Comparison of ENCODE assay signal across 8 cellular contexts in genomic region chr16:14629919-14630619, GRCh38. TPM values are rescaled to one million over a fixed set of nuclear protein-coding genes. Genes with fewer than 3 reads are reported as not detected.
DNase-seq lines count a peak whose midpoint lies in the region; ATAC-seq lines count a peak whose summit lies in the region.

PARN (minus strand) TSS chr16:14630260; CDS start chr16:14630125, 135 bp downstream.

- DNase-seq in CD8-positive, alpha-beta memory T cell, result peak; percentile 95 to 98 (median 98)
- DNase-seq in HUDEP-2 (lab: John Stamatoyannopoulos, UW; ENCODE audit: unreplicated experiment in 76 of 76), result peak; percentile 33 to 98 (median 94)
- peak; percentile 93 for DNase-seq in NOMO-1 treated with dmso at 0.1 percent for 144 hours (lab: John Stamatoyannopoulos, UW; ENCODE audit: unreplicated experiment)
- DNase-seq in activated CD8-positive, alpha-beta memory T cell treated with anti-CD3 and anti-CD28 coated beads for 48 hours (ENCODE audit: low read depth in 2 of 3, low spot score in 2 of 3), result peak; percentile 91 to 97 (median 94)
- peak; percentile 96 to 98 (median 98) for DNase-seq in effector memory CD8-positive, alpha-beta T cell
- peak; percentile 96 to 99 for DNase-seq in memory B cell (ENCODE audit: low spot score in 2 of 2)
- peak; percentile 96 for DNase-seq in stimulated activated CD8-positive, alpha-beta memory T cell treated with anti-CD3 and anti-CD28 coated beads, Interleukin-12 subunit alpha, Interleukin-12 subunit beta, amount 100 ng/mL, for 1 hour (ENCODE audit: low read depth)

- CTCF ChIA-PET in CD8-positive, alpha-beta memory T cell (lab: Charles Lee), result no interaction called here

- peak within 1 kb of the TSS; percentile 83 to 97 (median 91) for H3K4me3 Mint-ChIP-seq in CD8-positive, alpha-beta memory T cell
- H3K4me3 Mint-ChIP-seq in effector memory CD8-positive, alpha-beta T cell, result peak within 1 kb of the TSS; percentile 95 to 97
- peak within 1 kb of the TSS; percentile 100 for H3K4me3 Mint-ChIP-seq in memory B cell

- peaks cover 12% of the 10 kb centered on the region for H3K36me3 ChIP-seq in CD8-positive, alpha-beta memory T cell (ENCODE audit: insufficient read depth, low read length)

- no peaks in the 10 kb centered on the region for H3K9me3 ChIP-seq in CD8-positive, alpha-beta memory T cell (ENCODE audit: low read length)

- POLR2A ChIA-PET in CD8-positive, alpha-beta memory T cell (lab: Charles Lee), result interaction anchor here (0.6 kb wide), 2 partner anchors 708 to 710 kb away, joined by 3 read pairs; partner anchors contain the start of gene ERCC4

- ATAC-seq in GM21360 (IDR thresholded peaks at IDR 0.05; ENCODE audit: unreplicated experiment) (peak; percentile 48), memory B cell (ENCODE audit: low read depth) (peak; percentile 67)
- ATAC-seq in effector memory CD8-positive, alpha-beta T cell (replicated peaks), result peak; percentile 61

- peaks cover 46% of the 10 kb centered on the region for H3K4me1 ChIP-seq in CD8-positive, alpha-beta memory T cell (ENCODE audit: insufficient read depth, low read length)

- H3K27ac Mint-ChIP-seq in CD8-positive, alpha-beta memory T cell, result peak within 1 kb of the TSS; percentile 95 to 100 (median 99)
- peak within 1 kb of the TSS; percentile 98 to 99 for H3K27ac Mint-ChIP-seq in effector memory CD8-positive, alpha-beta T cell
- peak within 1 kb of the TSS; percentile 95 for H3K27ac Mint-ChIP-seq in memory B cell

- H3K4me3 ChIP-seq in CD8-positive, alpha-beta memory T cell (ENCODE audit: low read length), result peak within 1 kb of the TSS; percentile 64

- peaks cover 8 to 48% (median 10%) of the 10 kb centered on the region in 3 donors for H3K36me3 Mint-ChIP-seq in CD8-positive, alpha-beta memory T cell
- peaks cover 66% of the 10 kb centered on the region for H3K36me3 Mint-ChIP-seq in effector memory CD8-positive, alpha-beta T cell (ENCODE audit: insufficient read depth)
- peaks cover 18% of the 10 kb centered on the region for H3K36me3 Mint-ChIP-seq in memory B cell

- peaks cover 0 to 2% of the 10 kb centered on the region in 2 donors for H3K27me3 Mint-ChIP-seq in CD8-positive, alpha-beta memory T cell
- H3K27me3 Mint-ChIP-seq in effector memory CD8-positive, alpha-beta T cell, result no peaks in the 10 kb centered on the region
- H3K27me3 Mint-ChIP-seq in memory B cell, result no peaks in the 10 kb centered on the region

- peaks cover 45 to 76% (median 64%) of the 10 kb centered on the region in 3 donors for H3K4me1 Mint-ChIP-seq in CD8-positive, alpha-beta memory T cell
- peaks cover 35 to 44% of the 10 kb centered on the region in 2 donors for H3K4me1 Mint-ChIP-seq in effector memory CD8-positive, alpha-beta T cell (ENCODE audit: low read depth in 2 of 2)
- peaks cover 27% of the 10 kb centered on the region for H3K4me1 Mint-ChIP-seq in memory B cell

- H3K27ac ChIP-seq in CD8-positive, alpha-beta memory T cell (ENCODE audit: low read depth, low read length), result peak within 1 kb of the TSS; percentile 91

- H3K9me3 Mint-ChIP-seq in CD8-positive, alpha-beta memory T cell, result peaks cover 0 to 4% (median 0%) of the 10 kb centered on the region in 5 donors
- H3K9me3 Mint-ChIP-seq in effector memory CD8-positive, alpha-beta T cell, result peaks cover 2 to 6% of the 10 kb centered on the region in 2 donors
- peaks cover 3% of the 10 kb centered on the region for H3K9me3 Mint-ChIP-seq in memory B cell

- H3K27me3 ChIP-seq in CD8-positive, alpha-beta memory T cell (ENCODE audit: insufficient read depth, low read length, poor library complexity, severe bottlenecking), result no peaks in the 10 kb centered on the region

RNA-seq across cellular contexts. Expression of gene PARN, which starts in this region (rescaled TPM):
- total RNA-seq in CD8-positive, alpha-beta memory T cell, result 10 to 100 TPM; 45.9 to 48.2 TPM
- polyA plus RNA-seq in CD8-positive, alpha-beta memory T cell, result 46.0 TPM

Comparison
In these comparisons a context has a peak if more than half of its experiments do, and no peak if none do; other contexts are left out.
1. Peak in every context shown above with its lines: DNase-seq, ATAC-seq, H3K4me3 ChIP-seq and H3K27ac ChIP-seq.